In genomic region chr14:21476526-21476924, GRCh38 we compare ENCODE assay signal across 8 cellular contexts. TPM values are rescaled to one million over a fixed set of nuclear protein-coding genes. Genes with fewer than 3 reads are reported as not detected.
DNase-seq lines count a peak whose midpoint lies in the region; ATAC-seq and TF ChIP-seq lines count a peak whose summit lies in the region.

No MANE protein-coding gene starts in this region.

- H2AFZ ChIP-seq in mesenchymal stem cell (ENCODE audit: low read depth, low read length), result no peak overlapping the region

- H2BK12ac ChIP-seq in mesenchymal stem cell (ENCODE audit: low read length in 2 of 2), result no peak overlapping the region

- H3K4ac ChIP-seq in mesenchymal stem cell (ENCODE audit: low read depth in 1 of 2, low read length in 2 of 2), result peak overlapping the region in 1 of 2 experiments; percentile 77

- no peaks in the 10 kb centered on the region for H3K9me3 ChIP-seq in mesenchymal stem cell (ENCODE audit: control insufficient read depth, low read length)

- peak overlapping the region in 1 of 2 experiments; percentile 81 for H3K18ac ChIP-seq in mesenchymal stem cell (ENCODE audit: low read depth in 1 of 2, low read length in 2 of 2)

- no peak overlapping the region for H4K91ac ChIP-seq in mesenchymal stem cell (ENCODE audit: low read length)

- WGBS in mesenchymal stem cell, result 0% methylated on average over 22 of the region's 27 CpGs

- H3K79me1 ChIP-seq in mesenchymal stem cell (replicated peaks; ENCODE audit: low read length, poor library complexity, severe bottlenecking), result peaks cover 7% of the 10 kb centered on the region

- H3K36me3 ChIP-seq in mesenchymal stem cell (ENCODE audit: control insufficient read depth in 1 of 2, insufficient read depth in 2 of 2, low read depth in 1 of 2, low read length in 2 of 2), result peaks cover 4 to 33% of the 10 kb centered on the region in 2 experiments

- peak overlapping the region; percentile 59 for H3K4me2 ChIP-seq in mesenchymal stem cell (ENCODE audit: low read length, poor library complexity, severe bottlenecking)

- H3K27me3 ChIP-seq in mesenchymal stem cell (ENCODE audit: control insufficient read depth in 1 of 2, insufficient read depth in 1 of 2, low read length in 2 of 2), result no peaks in the 10 kb centered on the region

- no peak for ATAC-seq in HG03342 (IDR thresholded peaks at IDR 0.05; ENCODE audit: unreplicated experiment)

- peak overlapping the region; percentile 83 for H2BK5ac ChIP-seq in mesenchymal stem cell (ENCODE audit: low read depth, low read length, poor library complexity, severe bottlenecking)

- H3K23ac ChIP-seq in mesenchymal stem cell (ENCODE audit: low read length in 2 of 2), result no peak overlapping the region

- H3K14ac ChIP-seq in mesenchymal stem cell (ENCODE audit: low read length in 2 of 2), result peak overlapping the region in 1 of 2 experiments; percentile 75

- H4K8ac ChIP-seq in mesenchymal stem cell (ENCODE audit: low read length), result peak overlapping the region; percentile 72

- H3K9ac ChIP-seq in mesenchymal stem cell (ENCODE audit: low read length), result peak overlapping the region; percentile 94

- TF ChIP-seq CTCF in VCaP (conservative IDR thresholded peaks at IDR 0.05), result no peak

- peaks cover 3% of the 10 kb centered on the region for H3K4me1 ChIP-seq in mesenchymal stem cell (ENCODE audit: control insufficient read depth, insufficient read depth, low read depth, low read length)

- H3K27ac ChIP-seq in VCaP, result peak overlapping the region; percentile 79
- H3K27ac ChIP-seq in mesenchymal stem cell (ENCODE audit: low read length, poor library complexity, severe bottlenecking), result peak overlapping the region; percentile 83

- H2AK5ac ChIP-seq in mesenchymal stem cell (ENCODE audit: low read length, severe bottlenecking), result no peak overlapping the region

- no peak overlapping the region for H2BK15ac ChIP-seq in mesenchymal stem cell (ENCODE audit: low read depth, poor library complexity, severe bottlenecking)

- peak overlapping the region; percentile 68 to 94 for H3K4me3 ChIP-seq in mesenchymal stem cell (ENCODE audit: insufficient read depth in 1 of 2, low read depth in 1 of 2, low read length in 2 of 2)

- peak; percentile 68 to 78 for DNase-seq in stimulated activated CD4-positive, alpha-beta T cell treated with anti-CD3 and anti-CD28 coated beads, Interleukin-12 subunit alpha, Interleukin-12 subunit beta, amount 100 ng/mL, for 24 hours (ENCODE audit: low read depth in 2 of 2)
- no peak for DNase-seq in stimulated activated CD4-positive, alpha-beta T cell treated with anti-CD3 and anti-CD28 coated beads, Interleukin-1b, Interleukin-23, amount 100 ng/mL, for 48 hours
- DNase-seq in HK-2 (ENCODE audit: unreplicated experiment) (peak; percentile 82), dermis microvascular lymphatic vessel endothelial cell (ENCODE audit: low read depth in 2 of 2) (peak; percentile 56 to 86), mesenchymal stem cell (peak; percentile 84)
- DNase-seq in stimulated activated CD8-positive, alpha-beta memory T cell treated with anti-CD3 and anti-CD28 coated beads, Interleukin-4, amount 100 ng/mL, for 4 hours (ENCODE audit: low read depth in 2 of 2, low spot score in 1 of 2), result peak; percentile 68 to 73

- H2BK120ac ChIP-seq in mesenchymal stem cell (ENCODE audit: low read depth, low read length), result peak overlapping the region; percentile 49

RNA-seq across cellular contexts. Expression of gene RAB2B, which starts 0.2 kb away (rescaled TPM):
- 22.0 and 29.3 TPM in 2 replicates for total RNA-seq in dermis microvascular lymphatic vessel endothelial cell
- 21.3 TPM for polyA plus RNA-seq in mesenchymal stem cell (2013, experiment 1 of 2)
- polyA plus RNA-seq in mesenchymal stem cell (2013, experiment 2 of 2), result 20.2 TPM

RNA-seq across cellular contexts. Expression of gene TOX4, which starts 0.5 kb away (rescaled TPM):
- total RNA-seq in dermis microvascular lymphatic vessel endothelial cell, result 16.3 and 21.9 TPM in 2 replicates
- 61.3 TPM for polyA plus RNA-seq in mesenchymal stem cell (2013, experiment 1 of 2)
- 60.5 TPM for polyA plus RNA-seq in mesenchymal stem cell (2013, experiment 2 of 2)

RNA-seq across cellular contexts. Expression of gene CHD8, which starts 20.6 kb away (rescaled TPM):
- total RNA-seq in dermis microvascular lymphatic vessel endothelial cell, result 40.8 and 48.5 TPM in 2 replicates
- 35.7 TPM for polyA plus RNA-seq in mesenchymal stem cell (2013, experiment 1 of 2)
- 31.6 TPM for polyA plus RNA-seq in mesenchymal stem cell (2013, experiment 2 of 2)

RNA-seq across cellular contexts. Expression of gene METTL3, which starts 34.6 kb away (rescaled TPM):
- total RNA-seq in dermis microvascular lymphatic vessel endothelial cell, result 46.1 and 51.5 TPM in 2 replicates
- 25.1 TPM for polyA plus RNA-seq in mesenchymal stem cell (2013, experiment 1 of 2)
- polyA plus RNA-seq in mesenchymal stem cell (2013, experiment 2 of 2), result 24.8 TPM

RNA-seq across cellular contexts. Expression of gene SALL2, which starts 49.6 kb away (rescaled TPM):
- total RNA-seq in dermis microvascular lymphatic vessel endothelial cell, result 0.13 and 0.89 TPM in 2 replicates
- polyA plus RNA-seq in mesenchymal stem cell (2013, experiment 1 of 2), result 11.8 TPM
- 10.2 TPM for polyA plus RNA-seq in mesenchymal stem cell (2013, experiment 2 of 2)
